In the genomic region with DNA sequence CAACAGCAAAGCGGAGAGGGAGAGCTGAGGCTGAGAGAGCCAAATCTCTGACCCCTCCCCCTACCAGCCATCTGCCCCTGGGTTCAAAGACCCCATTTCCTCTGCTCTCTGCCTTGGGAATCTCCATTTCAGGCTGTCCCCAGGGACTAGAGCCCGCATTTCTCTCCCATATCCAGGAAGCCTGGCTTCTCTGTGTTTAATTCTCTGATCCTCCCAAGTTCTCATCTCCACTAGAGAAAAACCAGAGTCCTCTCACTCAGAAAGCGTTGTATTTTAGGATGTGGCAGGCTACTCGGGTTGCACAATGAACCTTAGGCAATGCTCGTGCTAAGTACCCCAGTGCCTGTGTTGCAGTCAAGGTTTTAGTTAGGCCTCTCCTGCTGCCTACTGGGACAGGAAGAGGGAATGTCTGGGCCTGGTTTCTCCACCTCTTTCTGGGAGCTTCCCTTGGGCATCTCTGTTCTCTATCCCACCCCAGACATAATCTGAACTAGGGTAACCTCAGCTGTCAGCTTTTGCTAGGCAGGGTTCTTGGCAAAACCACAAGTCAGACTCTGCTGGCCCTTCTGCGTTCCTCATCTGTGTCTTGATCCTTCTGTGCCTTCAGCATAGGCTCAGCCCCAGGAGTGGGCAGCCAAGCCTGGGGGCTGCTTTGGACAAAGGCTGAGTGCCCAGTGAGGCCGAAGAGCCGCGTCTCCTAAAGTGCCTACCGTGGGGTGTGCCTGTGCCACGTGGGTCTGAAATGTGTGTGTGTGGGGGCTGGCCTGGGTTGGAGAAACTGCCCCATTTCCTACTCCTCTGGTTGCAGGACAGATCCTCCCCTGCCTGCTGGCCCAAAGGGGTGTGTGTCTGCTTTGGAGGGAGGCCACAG, we compare ENCODE assay signal across 8 cellular contexts.
DNase-seq lines count a peak whose midpoint lies in the region; ATAC-seq and TF ChIP-seq lines count a peak whose summit lies in the region.

No MANE protein-coding gene starts in this region.

- BruUV-seq in Panc1 (replicated peaks; lab: Mats Ljungman, UMichigan) = no TSS peak

- in situ Hi-C loops in Panc1 (cut with HindIII; ENCODE audit: low pct_unique_long_range_greater_than_20kb, low sequenced_read_pairs) = no loop called here

- H2AFZ ChIP-seq in Karpas-422 (ENCODE audit: low read length) = no peak overlapping the region

- TF ChIP-seq CTCF in Panc1 (IDR thresholded peaks at IDR 0.05) (no peak), sigmoid colon (IDR thresholded peaks at IDR 0.05) (no peak)

- 71 to 83% methylated on average over 11 of the region's 11 CpGs for WGBS in sigmoid colon, 2 donors

- H3K36me3 ChIP-seq in Panc1 (ENCODE audit: control insufficient read depth, insufficient read depth, low read length) (no peaks in the 10 kb centered on the region), sigmoid colon (peaks cover 0 to 5% (median 1%) of the 10 kb centered on the region in 4 donors), Karpas-422 (ENCODE audit: insufficient read depth, low read length) (peaks cover 16% of the 10 kb centered on the region; the same call in 1 of the 2 replicates)

- ATAC-seq in GM18909 (IDR thresholded peaks at IDR 0.05; ENCODE audit: poor library complexity, unreplicated experiment) (peak; percentile 50), Panc1 (peak; percentile 35; the same call in 1 of the 2 replicates), GM18907 (IDR thresholded peaks at IDR 0.05; ENCODE audit: unreplicated experiment) (no peak), GM21381 (IDR thresholded peaks at IDR 0.05; ENCODE audit: unreplicated experiment) (no peak), HG02798 (IDR thresholded peaks at IDR 0.05; ENCODE audit: poor library complexity, unreplicated experiment) (no peak)

- DNase-seq in Panc1 (ENCODE audit: low read depth, low spot score) (no peak), fibroblast of the conjunctiva (ENCODE audit: low read depth) (peak; percentile 77), sigmoid colon (peak; percentile 92), Karpas-422 (no peak)

- intact Hi-C loops in Panc1 (cut with micrococcal nuclease; ENCODE audit: unreplicated experiment) = no loop called here
- intact Hi-C loops in sigmoid colon (cut with DNase I) = loop anchor here (5.0 kb wide), 1 partner anchor 109 kb away; no protein-coding TSS in a partner anchor

- H3K27me3 ChIP-seq in Panc1 (ENCODE audit: control insufficient read depth, insufficient read depth, low read length) = no peaks in the 10 kb centered on the region
- no peaks in the 10 kb centered on the region for H3K27me3 ChIP-seq in sigmoid colon
- no peaks in the 10 kb centered on the region for H3K27me3 ChIP-seq in Karpas-422 (ENCODE audit: low read length)

- H3K4me1 ChIP-seq in Panc1 (ENCODE audit: control insufficient read depth, insufficient read depth, low read length) = peaks cover 17% of the 10 kb centered on the region
- peaks cover 0 to 84% (median 70%) of the 10 kb centered on the region in 4 donors for H3K4me1 ChIP-seq in sigmoid colon
- no peaks in the 10 kb centered on the region for H3K4me1 ChIP-seq in Karpas-422 (ENCODE audit: low read length)

- no peaks in the 10 kb centered on the region for H3K79me2 ChIP-seq in Karpas-422 (ENCODE audit: low read length)

- POLR2A ChIA-PET in Panc1 (lab: Charles Lee) = no interaction called here

- H3K4me2 ChIP-seq in Karpas-422 (ENCODE audit: low read depth, low read length, poor library complexity, severe bottlenecking) = no peak overlapping the region

- no peak overlapping the region for H3K9ac ChIP-seq in Karpas-422 (ENCODE audit: low read length)

- H3K4me3 ChIP-seq in Panc1 (ENCODE audit: low read depth in 2 of 2, low read length in 2 of 2) (no peak overlapping the region), sigmoid colon (no peak overlapping the region), Karpas-422 (ENCODE audit: low read length) (no peak overlapping the region)

- H4K20me1 ChIP-seq in Karpas-422 (ENCODE audit: insufficient read depth, low read depth, low read length) = no peaks in the 10 kb centered on the region

- no peaks in the 10 kb centered on the region for H3K9me2 ChIP-seq in Karpas-422 (replicated peaks; ENCODE audit: insufficient read depth, low read length)

- CTCF ChIA-PET in Panc1 (lab: Charles Lee) = no interaction called here

- TF ChIP-seq POLR2A in sigmoid colon (IDR thresholded peaks at IDR 0.05) = no peak

- peak in 3 of 4 donors; percentile 27 to 79 (median 77) for TF ChIP-seq EP300 in sigmoid colon (IDR thresholded peaks at IDR 0.05)

- H3K9me3 ChIP-seq in Panc1 (ENCODE audit: control insufficient read depth, insufficient read depth, low read depth, low read length) (no peaks in the 10 kb centered on the region), sigmoid colon (no peaks in the 10 kb centered on the region), Karpas-422 (ENCODE audit: low read length) (no peaks in the 10 kb centered on the region)

- peak overlapping the region; percentile 48 for H3K27ac ChIP-seq in Panc1 (ENCODE audit: low read length)
- peak overlapping the region; percentile 83 to 89 (median 84) for H3K27ac ChIP-seq in sigmoid colon
- no peak overlapping the region for H3K27ac ChIP-seq in Karpas-422 (ENCODE audit: low read length)

Comparison
In these comparisons a context has a peak if more than half of its experiments do, and no peak if none do; other contexts are left out.
1. ATAC-seq: peak in GM18909 (single experiment) and Panc1 (single experiment); none in GM18907 (single experiment), GM21381 (single experiment) and HG02798 (single experiment).
2. DNase-seq: peak in fibroblast of the conjunctiva (single experiment) and sigmoid colon (single experiment); none in Panc1 (single experiment) and Karpas-422 (single experiment).